8 cellular contexts compared by ENCODE assay signal in the genomic region with DNA sequence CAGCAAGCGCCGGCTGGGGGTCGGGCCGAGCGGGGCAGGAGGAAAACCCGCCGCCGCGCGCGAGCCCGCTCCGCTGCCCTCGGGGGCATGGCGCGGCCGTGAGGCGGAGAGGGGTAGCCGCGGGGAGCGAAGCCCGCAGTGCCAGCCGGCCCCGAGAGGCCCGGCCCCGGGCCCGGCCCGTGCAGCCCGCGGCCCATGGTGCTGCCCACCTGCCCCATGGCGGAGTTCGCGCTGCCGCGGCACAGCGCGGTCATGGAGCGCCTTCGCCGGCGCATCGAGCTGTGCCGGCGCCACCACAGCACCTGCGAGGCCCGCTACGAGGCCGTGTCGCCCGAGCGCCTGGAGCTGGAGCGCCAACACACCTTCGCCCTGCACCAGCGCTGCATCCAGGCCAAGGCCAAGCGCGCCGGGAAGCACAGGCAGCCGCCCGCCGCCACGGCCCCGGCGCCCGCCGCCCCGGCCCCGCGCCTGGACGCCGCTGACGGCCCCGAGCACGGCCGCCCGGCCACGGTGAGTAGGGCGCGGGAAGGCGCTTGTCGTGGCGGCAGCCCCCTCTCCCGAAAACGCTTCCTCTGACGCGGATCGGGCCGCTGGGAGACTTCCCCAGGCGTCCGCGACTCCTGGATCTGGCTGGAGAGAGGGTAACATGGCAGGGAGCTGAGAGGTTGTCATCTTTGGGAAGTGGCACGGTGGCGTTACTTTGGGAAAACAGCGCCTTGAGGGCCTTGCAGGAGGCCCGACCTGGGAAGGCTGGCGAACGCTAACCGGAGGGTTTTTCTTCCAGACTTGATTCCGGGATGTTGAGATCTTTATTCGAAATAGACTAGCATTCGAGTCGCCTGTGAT. TPM values are rescaled to one million over a fixed set of nuclear protein-coding genes. Genes with fewer than 3 reads are reported as not detected.
A peak's percentile ranks its signal among the peaks of the same experiment; 100 is the strongest.
DNase-seq lines count a peak whose midpoint lies in the region; ATAC-seq and TF ChIP-seq lines count a peak whose summit lies in the region.

No MANE protein-coding gene starts in this region.

- peaks cover 47% of the 10 kb centered on the region for H3K4me1 Mint-ChIP-seq in activated naive CD4-positive, alpha-beta T cell treated with anti-CD3 and anti-CD28 coated beads for 36 hours (ENCODE audit: low read depth)

- DNase-seq in NCI-H69 (lab: John Stamatoyannopoulos, UW), result peak; percentile 77
- DNase-seq in activated naive CD4-positive, alpha-beta T cell treated with anti-CD3 and anti-CD28 coated beads for 36 hours, result peak; percentile 34
- peak; percentile 37 for DNase-seq in glomerular visceral epithelial cell (ENCODE audit: extremely low spot score)
- peak; percentile 93 for DNase-seq in osteoblast (ENCODE audit: insufficient read length, low spot score, missing footprints)
- DNase-seq in NCI-H526 treated with DMSO at 0.1 percent for 48 hours (lab: John Stamatoyannopoulos, UW), result no peak

- H3K4me1 ChIP-seq in osteoblast (ENCODE audit: insufficient read depth, low read length), result peaks cover 26% of the 10 kb centered on the region

- no peaks in the 10 kb centered on the region for H3K27me3 ChIP-seq in osteoblast (ENCODE audit: insufficient read depth, low read length)

- intact Hi-C loops in activated naive CD4-positive, alpha-beta T cell treated with anti-CD3 and anti-CD28 coated beads for 36 hours (cut with micrococcal nuclease), result loop anchor here (1.0 to 10.0 kb wide), 10 partner anchors 30 to 1072 kb away; a partner anchor contains a TSS

- peaks cover 34% of the 10 kb centered on the region for H3K36me3 ChIP-seq in osteoblast (ENCODE audit: insufficient read depth, low read length)

- peak; percentile 23 for ATAC-seq in HG02840 (IDR thresholded peaks at IDR 0.05; ENCODE audit: low FRiP score, unreplicated experiment)

- H3K9me3 Mint-ChIP-seq in activated naive CD4-positive, alpha-beta T cell treated with anti-CD3 and anti-CD28 coated beads for 36 hours, result no peaks in the 10 kb centered on the region

- TF ChIP-seq CTCF in 22Rv1 (IDR thresholded peaks at IDR 0.05) (no peak), GM12875 (IDR thresholded peaks at IDR 0.05; ENCODE audit: borderline replicate concordance, insufficient read depth, low read depth, low read length) (no peak), osteoblast (IDR thresholded peaks at IDR 0.05; ENCODE audit: extremely low read depth, low read depth, low read length) (no peak)

- peak overlapping the region; percentile 91 for H3K4me2 ChIP-seq in osteoblast (ENCODE audit: insufficient read depth, low read length)

- H4K20me1 ChIP-seq in osteoblast (ENCODE audit: insufficient read depth, low read length), result peaks cover 39% of the 10 kb centered on the region

- no peaks in the 10 kb centered on the region for H3K9me3 ChIP-seq in osteoblast (ENCODE audit: low read depth, low read length)

- peak overlapping the region; percentile 92 for H3K27ac Mint-ChIP-seq in activated naive CD4-positive, alpha-beta T cell treated with anti-CD3 and anti-CD28 coated beads for 36 hours

- H3K36me3 Mint-ChIP-seq in activated naive CD4-positive, alpha-beta T cell treated with anti-CD3 and anti-CD28 coated beads for 36 hours (ENCODE audit: low read depth), result peaks cover 38% of the 10 kb centered on the region

- no peaks in the 10 kb centered on the region for H3K27me3 Mint-ChIP-seq in activated naive CD4-positive, alpha-beta T cell treated with anti-CD3 and anti-CD28 coated beads for 36 hours (ENCODE audit: low read depth)

- CTCF ChIA-PET in activated naive CD4-positive, alpha-beta T cell treated with anti-CD3 and anti-CD28 coated beads for 36 hours (lab: Charles Lee), result interaction anchor here (1.3 to 1.5 kb wide), 3 partner anchors 10 to 36 kb away, joined by 4 read pairs; no protein-coding TSS in a partner anchor

- peak overlapping the region; percentile 84 for H3K27ac ChIP-seq in 22Rv1
- peak overlapping the region; percentile 79 for H3K27ac ChIP-seq in osteoblast (ENCODE audit: low read depth, low read length)

- peak overlapping the region; percentile 63 for H2AFZ ChIP-seq in osteoblast (ENCODE audit: low read length)

- H3K79me2 ChIP-seq in osteoblast (ENCODE audit: insufficient read depth, low read length), result peaks cover 49% of the 10 kb centered on the region

- H3K4me3 Mint-ChIP-seq in activated naive CD4-positive, alpha-beta T cell treated with anti-CD3 and anti-CD28 coated beads for 36 hours, result peak overlapping the region; percentile 96

- peak overlapping the region; percentile 84 for H3K4me3 ChIP-seq in GM12875 (ENCODE audit: low read depth, low read length)
- H3K4me3 ChIP-seq in osteoblast (ENCODE audit: insufficient read depth, low read length), result peak overlapping the region; percentile 86

RNA-seq across cellular contexts. Expression of a gene that starts 0.5 kb away (rescaled TPM):
- 10 to 100 TPM; 20.7 TPM for total RNA-seq in activated naive CD4-positive, alpha-beta T cell treated with anti-CD3 and anti-CD28 coated beads for 36 hours
- total RNA-seq in osteoblast, result 12.4 and 14.1 TPM in 2 replicates

RNA-seq across cellular contexts. Expression of a gene that starts 34.4 kb away (rescaled TPM):
- total RNA-seq in activated naive CD4-positive, alpha-beta T cell treated with anti-CD3 and anti-CD28 coated beads for 36 hours, result 100 to 1,000 TPM; 398 to 455 TPM
- 689 and 698 TPM in 2 replicates for total RNA-seq in osteoblast

RNA-seq across cellular contexts. Expression of a gene that starts 52.3 kb away (rescaled TPM):
- total RNA-seq in activated naive CD4-positive, alpha-beta T cell treated with anti-CD3 and anti-CD28 coated beads for 36 hours, result not detected
- not detected in 2 replicates for total RNA-seq in osteoblast
